Comparison of ENCODE assay signal across 27 cellular contexts in genomic region chr5:147965712-147966111, GRCh38. TPM values are rescaled to one million over a fixed set of nuclear protein-coding genes. Genes with fewer than 3 reads are reported as not detected.
DNase-seq lines count a peak whose midpoint lies in the region; ATAC-seq, FAIRE-seq and TF ChIP-seq lines count a peak whose summit lies in the region.
"Had no signal": no experiment of that assay in that cellular context is flagged by ENCODE, and none has a peak within 500 bp of the region (broad histone marks: within the 10 kb centered on the region; RNA-seq: fewer than 3 reads in every experiment).

No MANE protein-coding gene starts in this region.

- intact Hi-C loops in right lobe of liver (cut with DNase I) = no loop called here
- intact Hi-C loops in body of pancreas (cut with DNase I) = loop anchor here (10.0 kb wide), 1 partner anchor 149 kb away; no protein-coding TSS in a partner anchor

- H3K4me3 ChIP-seq in fibroblast of villous mesenchyme (ENCODE audit: low read depth, low read length) (no peak overlapping the region), right lobe of liver (no peak overlapping the region), body of pancreas (no peak overlapping the region)
- H3K4me3 ChIP-seq: GM12878, K562, SJSA1 had no signal

- H3K4me1 ChIP-seq in right lobe of liver = no peaks in the 10 kb centered on the region
- peaks cover 4% of the 10 kb centered on the region for H3K4me1 ChIP-seq in body of pancreas
- H3K4me1 ChIP-seq: SJSA1 had no signal

- no peak for FAIRE-seq in frontal cortex (lab: Jason Lieb, UNC)
- FAIRE-seq: GM12878, H1, K562 had no signal

- TF ChIP-seq POLR2A in right lobe of liver (IDR thresholded peaks at IDR 0.05) (no peak), body of pancreas (IDR thresholded peaks at IDR 0.05) (no peak)

- H3K9me3 ChIP-seq in right lobe of liver (no peaks in the 10 kb centered on the region), body of pancreas (no peaks in the 10 kb centered on the region)
- H3K9me3 ChIP-seq: Caco-2, SJSA1 had no signal

- DNase-seq in NCI-H226 (peak; percentile 6), amniotic epithelial cell (ENCODE audit: low read depth) (peak; percentile 27), fibroblast of villous mesenchyme (ENCODE audit: low read depth) (peak; percentile 13), right lobe of liver (no peak), hypothalamus (lab: John Stamatoyannopoulos, UW) (no peak), body of pancreas (no peak), frontal cortex (ENCODE audit: low spot score in 2 of 2) (no peak)
- DNase-seq: Caco-2; CD8-positive, alpha-beta T cell; DMS79; EL; GDM1; HCEC 1CT; Kasumi-1; NCI-H2029; NCI-H446 treated with DMSO at 0.1 percent for 48 hours; NCI-H526; Right ventricle myocardium superior; RPMI8226 had no signal

- no peak overlapping the region for H3K27ac ChIP-seq in right lobe of liver
- H3K27ac ChIP-seq in body of pancreas = no peak overlapping the region
- H3K27ac ChIP-seq: C4-2B, HL-60, SJSA1 had no signal

- H3K36me3 ChIP-seq in right lobe of liver = no peaks in the 10 kb centered on the region
- H3K36me3 ChIP-seq in body of pancreas (replicated peaks in 1 of 2; ENCODE audit: insufficient read depth in 1 of 2, low read depth in 2 of 2) = no peaks in the 10 kb centered on the region
- H3K36me3 ChIP-seq: SJSA1 had no signal

- TF ChIP-seq CTCF in fibroblast of villous mesenchyme (IDR thresholded peaks at IDR 0.05; ENCODE audit: insufficient read depth, low read depth, low read length) = no peak
- no peak for TF ChIP-seq CTCF in right lobe of liver (IDR thresholded peaks at IDR 0.05)
- no peak for TF ChIP-seq CTCF in body of pancreas (IDR thresholded peaks at IDR 0.05)

- H3K27me3 ChIP-seq in right lobe of liver = no peaks in the 10 kb centered on the region
- H3K27me3 ChIP-seq in body of pancreas = no peaks in the 10 kb centered on the region

- peak; percentile 58 to 86 (median 69) for ATAC-seq in right lobe of liver
- no peak for ATAC-seq in GM18907 (IDR thresholded peaks at IDR 0.05; ENCODE audit: unreplicated experiment)
- ATAC-seq in body of pancreas = no peak
- ATAC-seq: CD8-positive, alpha-beta T cell; GM12878; K562 had no signal

RNA-seq across cellular contexts. Expression of gene C5orf46, which starts 59.4 kb away (rescaled TPM):
- total RNA-seq in fibroblast of villous mesenchyme (0.43 and 4.8 TPM in 2 replicates), right lobe of liver (under 1 TPM in 1 of 6 experiments, not detected in 5; 0.84 TPM), body of pancreas (not detected), frontal cortex (not detected)
- total RNA-seq: A673; Caco-2; CD8-positive, alpha-beta T cell; GM12878; H1; K562 had no signal

Comparison
In these comparisons a context has a peak if more than half of its experiments do, and no peak if none do; other contexts are left out.
1. DNase-seq: peak in NCI-H226 (single experiment), amniotic epithelial cell (single experiment) and fibroblast of villous mesenchyme (single experiment); none in right lobe of liver (0 of 3), hypothalamus (0 of 51), body of pancreas (0 of 4) and frontal cortex (0 of 2).
2. ATAC-seq: peak in right lobe of liver (4 of 4); none in GM18907 (single experiment) and body of pancreas (single experiment).